ENCODE assay signal across 4 cellular contexts in the genomic region with DNA sequence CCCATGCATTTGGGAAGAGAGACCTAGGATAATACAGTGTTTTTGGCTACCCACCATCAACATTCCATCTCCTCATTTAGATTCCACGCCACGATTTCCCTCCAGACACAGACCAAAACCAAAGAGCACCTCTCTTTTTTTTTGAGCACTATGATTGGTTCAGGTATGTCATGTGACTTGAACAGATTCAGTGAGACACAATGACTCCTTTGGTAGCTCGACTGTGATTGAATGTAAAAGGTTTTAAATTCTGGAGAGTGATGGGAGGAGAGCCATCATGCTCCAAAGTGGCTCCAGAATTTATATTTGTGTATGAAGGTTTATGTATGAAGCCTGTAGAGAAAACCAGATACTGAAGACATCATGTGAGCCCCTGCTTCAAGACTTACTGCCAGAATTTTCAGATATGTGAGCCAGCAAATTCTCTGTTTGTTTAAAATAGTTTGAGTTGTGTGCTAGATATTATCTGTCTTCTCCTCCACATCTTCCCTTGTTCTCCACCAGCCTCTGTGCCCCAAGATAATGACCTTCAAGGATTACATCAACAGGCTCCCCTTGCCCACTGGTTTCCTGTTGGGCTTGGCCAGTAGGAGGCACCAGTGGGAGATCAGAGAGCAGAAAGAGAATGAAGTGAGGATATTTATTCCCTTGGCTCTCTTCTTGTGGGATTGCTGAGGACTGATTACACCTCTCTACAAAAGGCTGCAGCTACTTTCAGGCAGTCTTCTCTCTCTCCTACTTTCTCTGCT.
TF ChIP-seq lines count a peak whose summit lies in the region.

No MANE protein-coding gene starts in this region.

TF ChIP-seq in SK-N-SH, 30 proteins besides CTCF, POLR2A, EP300 and RAD21:
- TF ChIP-seq, protein P1, sequence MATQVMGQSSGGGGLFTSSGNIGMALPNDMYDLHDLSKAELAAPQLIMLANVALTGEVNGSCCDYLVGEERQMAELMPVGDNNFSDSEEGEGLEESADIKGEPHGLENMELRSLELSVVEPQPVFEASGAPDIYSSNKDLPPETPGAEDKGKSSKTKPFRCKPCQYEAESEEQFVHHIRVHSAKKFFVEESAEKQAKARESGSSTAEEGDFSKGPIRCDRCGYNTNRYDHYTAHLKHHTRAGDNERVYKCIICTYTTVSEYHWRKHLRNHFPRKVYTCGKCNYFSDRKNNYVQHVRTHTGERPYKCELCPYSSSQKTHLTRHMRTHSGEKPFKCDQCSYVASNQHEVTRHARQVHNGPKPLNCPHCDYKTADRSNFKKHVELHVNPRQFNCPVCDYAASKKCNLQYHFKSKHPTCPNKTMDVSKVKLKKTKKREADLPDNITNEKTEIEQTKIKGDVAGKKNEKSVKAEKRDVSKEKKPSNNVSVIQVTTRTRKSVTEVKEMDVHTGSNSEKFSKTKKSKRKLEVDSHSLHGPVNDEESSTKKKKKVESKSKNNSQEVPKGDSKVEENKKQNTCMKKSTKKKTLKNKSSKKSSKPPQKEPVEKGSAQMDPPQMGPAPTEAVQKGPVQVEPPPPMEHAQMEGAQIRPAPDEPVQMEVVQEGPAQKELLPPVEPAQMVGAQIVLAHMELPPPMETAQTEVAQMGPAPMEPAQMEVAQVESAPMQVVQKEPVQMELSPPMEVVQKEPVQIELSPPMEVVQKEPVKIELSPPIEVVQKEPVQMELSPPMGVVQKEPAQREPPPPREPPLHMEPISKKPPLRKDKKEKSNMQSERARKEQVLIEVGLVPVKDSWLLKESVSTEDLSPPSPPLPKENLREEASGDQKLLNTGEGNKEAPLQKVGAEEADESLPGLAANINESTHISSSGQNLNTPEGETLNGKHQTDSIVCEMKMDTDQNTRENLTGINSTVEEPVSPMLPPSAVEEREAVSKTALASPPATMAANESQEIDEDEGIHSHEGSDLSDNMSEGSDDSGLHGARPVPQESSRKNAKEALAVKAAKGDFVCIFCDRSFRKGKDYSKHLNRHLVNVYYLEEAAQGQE (IDR thresholded peaks at IDR 0.05; ENCODE audit: low read depth, low read length): no peak
- TF ChIP-seq GATA2 (CRISPR knock-in tag; IDR thresholded peaks at IDR 0.05) (no peak), FOXJ3 (CRISPR knock-in tag; IDR thresholded peaks at IDR 0.05) (no peak)
- TF ChIP-seq, protein P2, sequence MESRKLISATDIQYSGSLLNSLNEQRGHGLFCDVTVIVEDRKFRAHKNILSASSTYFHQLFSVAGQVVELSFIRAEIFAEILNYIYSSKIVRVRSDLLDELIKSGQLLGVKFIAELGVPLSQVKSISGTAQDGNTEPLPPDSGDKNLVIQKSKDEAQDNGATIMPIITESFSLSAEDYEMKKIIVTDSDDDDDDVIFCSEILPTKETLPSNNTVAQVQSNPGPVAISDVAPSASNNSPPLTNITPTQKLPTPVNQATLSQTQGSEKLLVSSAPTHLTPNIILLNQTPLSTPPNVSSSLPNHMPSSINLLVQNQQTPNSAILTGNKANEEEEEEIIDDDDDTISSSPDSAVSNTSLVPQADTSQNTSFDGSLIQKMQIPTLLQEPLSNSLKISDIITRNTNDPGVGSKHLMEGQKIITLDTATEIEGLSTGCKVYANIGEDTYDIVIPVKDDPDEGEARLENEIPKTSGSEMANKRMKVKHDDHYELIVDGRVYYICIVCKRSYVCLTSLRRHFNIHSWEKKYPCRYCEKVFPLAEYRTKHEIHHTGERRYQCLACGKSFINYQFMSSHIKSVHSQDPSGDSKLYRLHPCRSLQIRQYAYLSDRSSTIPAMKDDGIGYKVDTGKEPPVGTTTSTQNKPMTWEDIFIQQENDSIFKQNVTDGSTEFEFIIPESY (IDR thresholded peaks at IDR 0.05; ENCODE audit: borderline replicate concordance, low read depth): no peak

TF ChIP-seq in SK-N-SH treated with all-trans-retinoic acid at 6 μM for 48 hours, 23 proteins besides CTCF, POLR2A, EP300 and RAD21:
- TF ChIP-seq GLIS3 (CRISPR knock-in tag; IDR thresholded peaks at IDR 0.05): no peak
TF ChIP-seq in SK-N-SH treated with all-trans-retinoic acid at 6 μM for 48 hours: peak in this region for 0.

TF ChIP-seq in H1, 55 proteins besides CTCF, POLR2A, EP300 and RAD21:
- TF ChIP-seq YY1 (IDR thresholded peaks at IDR 0.05; ENCODE audit: low read depth, low read length): no peak
- TF ChIP-seq, protein P3, sequence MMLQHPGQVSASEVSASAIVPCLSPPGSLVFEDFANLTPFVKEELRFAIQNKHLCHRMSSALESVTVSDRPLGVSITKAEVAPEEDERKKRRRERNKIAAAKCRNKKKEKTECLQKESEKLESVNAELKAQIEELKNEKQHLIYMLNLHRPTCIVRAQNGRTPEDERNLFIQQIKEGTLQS (IDR thresholded peaks at IDR 0.05; ENCODE audit: insufficient read depth, low read depth, low read length): no peak
- no peak for TF ChIP-seq SAP30 (IDR thresholded peaks at IDR 0.05; ENCODE audit: insufficient read depth, insufficient replicate concordance, low read length)
- TF ChIP-seq PHF8 (conservative IDR thresholded peaks at IDR 0.05; ENCODE audit: low read depth, low read length): no peak
- TF ChIP-seq ASH2L (IDR thresholded peaks at IDR 0.05; ENCODE audit: low read length): no peak
- TF ChIP-seq TBP (IDR thresholded peaks at IDR 0.05; ENCODE audit: low read depth, low read length): no peak
- no peak for TF ChIP-seq ZNF274 (IDR thresholded peaks at IDR 0.05; ENCODE audit: borderline replicate concordance, extremely low read depth, low read length)
- no peak for TF ChIP-seq MAFK (IDR thresholded peaks at IDR 0.05; ENCODE audit: low read depth, low read length)
- TF ChIP-seq BRCA1 (IDR thresholded peaks at IDR 0.05; ENCODE audit: low read depth, low read length): no peak
- TF ChIP-seq JUN (IDR thresholded peaks at IDR 0.05; ENCODE audit: low read depth, low read length): no peak
- TF ChIP-seq SIRT6 (IDR thresholded peaks at IDR 0.05; ENCODE audit: low read length): no peak
- TF ChIP-seq JUND (IDR thresholded peaks at IDR 0.05; ENCODE audit: low read length): no peak

TF ChIP-seq in GM12891, 5 proteins besides CTCF, POLR2A, EP300 and RAD21:
- TF ChIP-seq SPI1 (IDR thresholded peaks at IDR 0.05; ENCODE audit: low read depth, low read length): no peak
- no peak for TF ChIP-seq POLR2AphosphoS5 (IDR thresholded peaks at IDR 0.05; ENCODE audit: low read depth, low read length)
- no peak for TF ChIP-seq POU2F2 (IDR thresholded peaks at IDR 0.05; ENCODE audit: low read depth, low read length)
- TF ChIP-seq PAX5 (IDR thresholded peaks at IDR 0.05; ENCODE audit: insufficient read depth, low read length, severe bottlenecking): no peak
- TF ChIP-seq TAF1 (IDR thresholded peaks at IDR 0.05; ENCODE audit: low read depth, low read length): no peak
TF ChIP-seq in GM12891: peak in this region for 0.
